8 cellular contexts compared by ENCODE assay signal in the genomic region with DNA sequence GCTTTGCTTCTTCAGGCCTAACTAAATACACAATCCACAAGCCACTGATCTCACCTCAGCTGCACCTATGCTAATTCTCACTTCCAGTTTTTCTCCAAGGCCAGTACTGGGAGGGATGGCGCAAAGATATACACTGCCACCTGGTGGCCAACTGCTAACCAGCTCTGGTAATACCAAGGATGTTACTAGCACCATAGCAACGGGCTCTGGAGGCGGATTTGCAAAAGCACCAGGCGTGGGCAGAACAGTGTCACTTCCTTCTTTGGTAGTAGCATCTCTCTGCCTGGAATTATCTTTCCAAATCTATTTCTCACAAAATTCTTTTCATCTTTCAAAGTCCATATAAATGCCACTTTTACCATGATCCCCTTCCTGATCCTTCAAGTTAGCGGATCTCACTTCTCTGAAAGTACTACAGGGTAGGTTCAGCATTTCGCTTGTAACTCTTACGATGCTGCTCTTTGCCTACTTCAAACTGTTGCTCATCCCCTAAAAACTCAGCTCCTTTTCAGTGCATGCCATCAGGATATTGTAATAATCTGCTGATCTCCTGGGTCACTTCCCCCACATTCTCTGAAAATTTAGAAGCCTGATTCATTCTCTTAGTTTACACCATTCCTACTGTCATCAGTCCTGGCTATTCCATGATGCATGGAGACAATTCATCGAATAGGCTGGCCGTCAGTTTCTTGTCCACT. TPM values are rescaled to one million over a fixed set of nuclear protein-coding genes. Genes with fewer than 3 reads are reported as not detected.
A peak's percentile ranks its signal among the peaks of the same experiment; 100 is the strongest.
DNase-seq lines count a peak whose midpoint lies in the region; ATAC-seq, FAIRE-seq and TF ChIP-seq lines count a peak whose summit lies in the region.

No MANE protein-coding gene starts in this region.

- peak; percentile 74 for TF ChIP-seq CTCF in D721Med (IDR thresholded peaks at IDR 0.05; ENCODE audit: insufficient read depth, missing control alignments)
- TF ChIP-seq CTCF in HL-60 (IDR thresholded peaks at IDR 0.05; ENCODE audit: insufficient read depth, low read length): peak; percentile 31

- H3K4me3 Mint-ChIP-seq in naive B cell: no peak overlapping the region

- H3K36me3 Mint-ChIP-seq in naive B cell: no peaks in the 10 kb centered on the region

- no peaks in the 10 kb centered on the region for H3K27me3 Mint-ChIP-seq in naive B cell

- DNase-seq in D721Med (ENCODE audit: insufficient read length, low spot score) (peak; percentile 39), HL-60 (ENCODE audit: low read depth in 1 of 2, low spot score in 1 of 2) (peak; percentile 73 to 96), epidermal melanocyte (ENCODE audit: insufficient read length, low spot score) (peak; percentile 64), naive B cell (peak; percentile 90)
- peak; percentile 57 for DNase-seq in NK-92 treated with Interleukin-12 subunit alpha and Interleukin-12 subunit beta, amount 100 ng/mL, for 24 hours (lab: John Stamatoyannopoulos, UW)
- DNase-seq in activated CD8-positive, alpha-beta memory T cell treated with anti-CD3 and anti-CD28 coated beads for 48 hours (ENCODE audit: low read depth in 2 of 3, low spot score in 2 of 3): peak; percentile 26 to 59 (median 47)
- peak; percentile 70 for DNase-seq in stimulated activated CD8-positive, alpha-beta memory T cell treated with anti-CD3 and anti-CD28 coated beads, Interleukin-7, amount 100 ng/mL, for 24 hours (ENCODE audit: low read depth)

- H3K27me3 ChIP-seq in HL-60 (ENCODE audit: insufficient read depth, poor library complexity, severe bottlenecking): no peaks in the 10 kb centered on the region

- peak; percentile 81 for FAIRE-seq in D721Med (lab: Jason Lieb, UNC)

- peak; percentile 98 for ATAC-seq in GM21367 (IDR thresholded peaks at IDR 0.05; ENCODE audit: unreplicated experiment)
- ATAC-seq in naive B cell (ENCODE audit: low read depth in 2 of 2): peak; percentile 99

- no peak overlapping the region for H3K4me3 ChIP-seq in HL-60 (replicated peaks; ENCODE audit: insufficient read depth, low read length)

- H3K27ac Mint-ChIP-seq in naive B cell: no peak overlapping the region

- no peak overlapping the region for H3K27ac ChIP-seq in HL-60 (replicated peaks)

- H3K4me1 Mint-ChIP-seq in naive B cell: peaks cover under 1 to 10% (median 4%) of the 10 kb centered on the region in 3 donors

- H3K9me3 Mint-ChIP-seq in naive B cell: peaks cover 0 to 2% (median 0%) of the 10 kb centered on the region in 7 donors

RNA-seq across cellular contexts. Expression of gene FOXJ2, which starts 37.1 kb away (rescaled TPM):
- 10 to 100 TPM in 3 of 6 donors, 1 to 10 TPM in 3; 4.6 to 18.4 (median 10.3) TPM for polyA plus RNA-seq in naive B cell (ENCODE audit: low read depth in 6 of 6)

RNA-seq across cellular contexts. Expression of gene SLC2A3, which starts 59.4 kb away (rescaled TPM):
- polyA plus RNA-seq in naive B cell (ENCODE audit: low read depth in 6 of 6): 100 to 1,000 TPM in 5 of 6 donors, 10 to 100 TPM in 1; 86.8 to 234 (median 144) TPM

Comparison
In these comparisons a context has a peak if more than half of its experiments do, and no peak if none do; other contexts are left out.
1. DNase-seq: peak in every context shown above with its lines; median percentile 90 in naive B cell; 84 in HL-60; 70 in stimulated activated CD8-positive, alpha-beta memory T cell treated with anti-CD3 and anti-CD28 coated beads, Interleukin-7, amount 100 ng/mL, for 24 hours; 64 in epidermal melanocyte; 57 in NK-92 treated with Interleukin-12 subunit alpha and Interleukin-12 subunit beta, amount 100 ng/mL, for 24 hours; 47 in activated CD8-positive, alpha-beta memory T cell treated with anti-CD3 and anti-CD28 coated beads for 48 hours; 39 in D721Med.